ENCODE assay signal across 1 cellular context in the genomic region with DNA sequence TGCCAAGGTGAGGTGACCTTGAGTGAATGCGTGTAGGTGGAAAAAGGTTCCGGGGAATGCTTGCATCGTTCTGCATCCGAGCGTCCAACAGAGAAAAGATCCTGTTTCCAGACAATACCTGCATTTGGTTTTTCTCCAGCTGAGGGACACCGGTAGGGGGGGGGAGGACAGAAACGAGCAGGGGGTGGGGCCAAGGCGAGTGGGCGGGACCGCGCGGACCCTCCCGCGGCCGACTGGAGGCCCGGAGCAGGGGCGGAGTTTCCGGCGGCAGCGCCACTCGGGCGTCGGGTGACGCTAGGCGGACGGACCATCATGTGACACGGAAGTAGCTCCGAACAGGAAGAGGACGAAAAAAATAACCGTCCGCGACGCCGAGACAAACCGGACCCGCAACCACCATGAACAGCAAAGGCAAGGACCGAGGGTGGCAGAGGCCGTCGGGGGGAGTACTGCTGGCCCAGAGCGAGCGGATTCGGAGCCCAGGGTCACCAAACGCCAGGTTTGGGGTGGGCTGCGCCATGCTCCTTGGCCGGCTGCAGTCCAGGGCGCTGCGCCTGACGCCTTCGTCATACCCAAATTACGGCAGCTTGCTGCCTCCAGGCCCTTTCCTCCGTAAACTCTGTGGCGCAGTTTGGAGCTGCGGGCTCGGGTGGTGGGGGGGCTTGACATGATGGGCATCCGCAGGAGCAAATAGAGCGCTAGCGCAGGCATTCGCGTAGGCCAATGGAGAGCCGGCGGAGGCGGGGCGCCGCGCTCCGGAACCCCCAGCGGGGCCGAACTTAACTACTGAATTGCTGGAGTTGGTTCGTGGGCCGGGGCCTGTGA.
A peak's percentile ranks its signal among the peaks of the same experiment; 100 is the strongest.
TF ChIP-seq lines count a peak whose summit lies in the region.

A gene with protein sequence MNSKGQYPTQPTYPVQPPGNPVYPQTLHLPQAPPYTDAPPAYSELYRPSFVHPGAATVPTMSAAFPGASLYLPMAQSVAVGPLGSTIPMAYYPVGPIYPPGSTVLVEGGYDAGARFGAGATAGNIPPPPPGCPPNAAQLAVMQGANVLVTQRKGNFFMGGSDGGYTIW (plus strand): TSS at position 317 of the 825 bp plus-strand sequence. CDS start 82 bp downstream, at position 399.

TF ChIP-seq in HepG2, 621 proteins besides CTCF, POLR2A, EP300 and RAD21 (continued from another document and continues in another):
- TF ChIP-seq PRMT3 (CRISPR knock-in tag; IDR thresholded peaks at IDR 0.05; ENCODE audit: borderline replicate concordance, low read depth) (no peak; the same call in 1 of the 2 replicates), ZNF775 (CRISPR knock-in tag; IDR thresholded peaks at IDR 0.05; ENCODE audit: borderline replicate concordance) (no peak), ZEB1 (IDR thresholded peaks at IDR 0.05; ENCODE audit: insufficient replicate concordance, low read depth) (peak; percentile 29), ZNF788 (CRISPR knock-in tag; IDR thresholded peaks at IDR 0.05; ENCODE audit: borderline replicate concordance) (peak; percentile 55; the same call in 1 of the 2 replicates), ZNF605 (CRISPR knock-in tag; IDR thresholded peaks at IDR 0.05) (peak; percentile 96), ZNF749 (CRISPR knock-in tag; IDR thresholded peaks at IDR 0.05; ENCODE audit: borderline replicate concordance) (no peak), KLF9 (CRISPR knock-in tag; IDR thresholded peaks at IDR 0.05; ENCODE audit: low read depth) (no peak), KMT2B (CRISPR knock-in tag; IDR thresholded peaks at IDR 0.05) (peak; percentile 82), MAFF (IDR thresholded peaks at IDR 0.05; ENCODE audit: low read depth, low read length) (no peak), ZNF678 (CRISPR knock-in tag; IDR thresholded peaks at IDR 0.05) (no peak), ZSCAN9 (CRISPR knock-in tag; IDR thresholded peaks at IDR 0.05; ENCODE audit: borderline replicate concordance) (no peak), NBN (conservative IDR thresholded peaks at IDR 0.05) (no peak), SMAD3 (CRISPR knock-in tag; IDR thresholded peaks at IDR 0.05) (no peak), FOXM1 (CRISPR knock-in tag; IDR thresholded peaks at IDR 0.05) (no peak), ZNF891 (CRISPR knock-in tag; IDR thresholded peaks at IDR 0.05) (no peak), ZC3H13 (CRISPR knock-in tag; IDR thresholded peaks at IDR 0.05) (no peak), SP140L (CRISPR knock-in tag; IDR thresholded peaks at IDR 0.05; ENCODE audit: borderline replicate concordance) (no peak), PLRG1 (conservative IDR thresholded peaks at IDR 0.05) (no peak), ELF3 (CRISPR knock-in tag; IDR thresholded peaks at IDR 0.05) (peak; percentile 90), CBFB (CRISPR knock-in tag; IDR thresholded peaks at IDR 0.05) (peak; percentile 48; the same call in 1 of the 2 replicates), MEF2D (CRISPR knock-in tag; IDR thresholded peaks at IDR 0.05) (peak; percentile 59)
- TF ChIP-seq, protein P1, sequence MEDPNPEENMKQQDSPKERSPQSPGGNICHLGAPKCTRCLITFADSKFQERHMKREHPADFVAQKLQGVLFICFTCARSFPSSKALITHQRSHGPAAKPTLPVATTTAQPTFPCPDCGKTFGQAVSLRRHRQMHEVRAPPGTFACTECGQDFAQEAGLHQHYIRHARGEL (CRISPR knock-in tag; IDR thresholded peaks at IDR 0.05) = no peak
- TF ChIP-seq, protein P2, sequence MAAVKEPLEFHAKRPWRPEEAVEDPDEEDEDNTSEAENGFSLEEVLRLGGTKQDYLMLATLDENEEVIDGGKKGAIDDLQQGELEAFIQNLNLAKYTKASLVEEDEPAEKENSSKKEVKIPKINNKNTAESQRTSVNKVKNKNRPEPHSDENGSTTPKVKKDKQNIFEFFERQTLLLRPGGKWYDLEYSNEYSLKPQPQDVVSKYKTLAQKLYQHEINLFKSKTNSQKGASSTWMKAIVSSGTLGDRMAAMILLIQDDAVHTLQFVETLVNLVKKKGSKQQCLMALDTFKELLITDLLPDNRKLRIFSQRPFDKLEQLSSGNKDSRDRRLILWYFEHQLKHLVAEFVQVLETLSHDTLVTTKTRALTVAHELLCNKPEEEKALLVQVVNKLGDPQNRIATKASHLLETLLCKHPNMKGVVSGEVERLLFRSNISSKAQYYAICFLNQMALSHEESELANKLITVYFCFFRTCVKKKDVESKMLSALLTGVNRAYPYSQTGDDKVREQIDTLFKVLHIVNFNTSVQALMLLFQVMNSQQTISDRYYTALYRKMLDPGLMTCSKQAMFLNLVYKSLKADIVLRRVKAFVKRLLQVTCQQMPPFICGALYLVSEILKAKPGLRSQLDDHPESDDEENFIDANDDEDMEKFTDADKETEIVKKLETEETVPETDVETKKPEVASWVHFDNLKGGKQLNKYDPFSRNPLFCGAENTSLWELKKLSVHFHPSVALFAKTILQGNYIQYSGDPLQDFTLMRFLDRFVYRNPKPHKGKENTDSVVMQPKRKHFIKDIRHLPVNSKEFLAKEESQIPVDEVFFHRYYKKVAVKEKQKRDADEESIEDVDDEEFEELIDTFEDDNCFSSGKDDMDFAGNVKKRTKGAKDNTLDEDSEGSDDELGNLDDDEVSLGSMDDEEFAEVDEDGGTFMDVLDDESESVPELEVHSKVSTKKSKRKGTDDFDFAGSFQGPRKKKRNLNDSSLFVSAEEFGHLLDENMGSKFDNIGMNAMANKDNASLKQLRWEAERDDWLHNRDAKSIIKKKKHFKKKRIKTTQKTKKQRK (IDR thresholded peaks at IDR 0.05; ENCODE audit: low read length) = no peak
- TF ChIP-seq, protein P3, sequence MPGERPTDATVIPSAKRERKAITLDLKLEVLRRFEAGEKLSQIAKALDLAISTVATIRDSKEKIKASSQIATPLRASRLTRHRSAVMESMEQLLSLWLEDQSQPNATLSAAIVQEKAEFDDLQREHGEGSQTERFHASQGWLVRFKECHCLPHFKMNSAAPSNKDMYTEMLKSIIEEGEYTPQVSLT (CRISPR knock-in tag; IDR thresholded peaks at IDR 0.05; ENCODE audit: borderline replicate concordance, low read depth) = no peak
- TF ChIP-seq, protein P4, sequence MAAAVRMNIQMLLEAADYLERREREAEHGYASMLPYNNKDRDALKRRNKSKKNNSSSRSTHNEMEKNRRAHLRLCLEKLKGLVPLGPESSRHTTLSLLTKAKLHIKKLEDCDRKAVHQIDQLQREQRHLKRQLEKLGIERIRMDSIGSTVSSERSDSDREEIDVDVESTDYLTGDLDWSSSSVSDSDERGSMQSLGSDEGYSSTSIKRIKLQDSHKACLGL (CRISPR knock-in tag; IDR thresholded peaks at IDR 0.05) = no peak
- TF ChIP-seq, protein P5, sequence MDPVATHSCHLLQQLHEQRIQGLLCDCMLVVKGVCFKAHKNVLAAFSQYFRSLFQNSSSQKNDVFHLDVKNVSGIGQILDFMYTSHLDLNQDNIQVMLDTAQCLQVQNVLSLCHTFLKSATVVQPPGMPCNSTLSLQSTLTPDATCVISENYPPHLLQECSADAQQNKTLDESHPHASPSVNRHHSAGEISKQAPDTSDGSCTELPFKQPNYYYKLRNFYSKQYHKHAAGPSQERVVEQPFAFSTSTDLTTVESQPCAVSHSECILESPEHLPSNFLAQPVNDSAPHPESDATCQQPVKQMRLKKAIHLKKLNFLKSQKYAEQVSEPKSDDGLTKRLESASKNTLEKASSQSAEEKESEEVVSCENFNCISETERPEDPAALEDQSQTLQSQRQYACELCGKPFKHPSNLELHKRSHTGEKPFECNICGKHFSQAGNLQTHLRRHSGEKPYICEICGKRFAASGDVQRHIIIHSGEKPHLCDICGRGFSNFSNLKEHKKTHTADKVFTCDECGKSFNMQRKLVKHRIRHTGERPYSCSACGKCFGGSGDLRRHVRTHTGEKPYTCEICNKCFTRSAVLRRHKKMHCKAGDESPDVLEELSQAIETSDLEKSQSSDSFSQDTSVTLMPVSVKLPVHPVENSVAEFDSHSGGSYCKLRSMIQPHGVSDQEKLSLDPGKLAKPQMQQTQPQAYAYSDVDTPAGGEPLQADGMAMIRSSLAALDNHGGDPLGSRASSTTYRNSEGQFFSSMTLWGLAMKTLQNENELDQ (CRISPR knock-in tag; IDR thresholded peaks at IDR 0.05; ENCODE audit: borderline replicate concordance) = no peak
- TF ChIP-seq, protein P6, sequence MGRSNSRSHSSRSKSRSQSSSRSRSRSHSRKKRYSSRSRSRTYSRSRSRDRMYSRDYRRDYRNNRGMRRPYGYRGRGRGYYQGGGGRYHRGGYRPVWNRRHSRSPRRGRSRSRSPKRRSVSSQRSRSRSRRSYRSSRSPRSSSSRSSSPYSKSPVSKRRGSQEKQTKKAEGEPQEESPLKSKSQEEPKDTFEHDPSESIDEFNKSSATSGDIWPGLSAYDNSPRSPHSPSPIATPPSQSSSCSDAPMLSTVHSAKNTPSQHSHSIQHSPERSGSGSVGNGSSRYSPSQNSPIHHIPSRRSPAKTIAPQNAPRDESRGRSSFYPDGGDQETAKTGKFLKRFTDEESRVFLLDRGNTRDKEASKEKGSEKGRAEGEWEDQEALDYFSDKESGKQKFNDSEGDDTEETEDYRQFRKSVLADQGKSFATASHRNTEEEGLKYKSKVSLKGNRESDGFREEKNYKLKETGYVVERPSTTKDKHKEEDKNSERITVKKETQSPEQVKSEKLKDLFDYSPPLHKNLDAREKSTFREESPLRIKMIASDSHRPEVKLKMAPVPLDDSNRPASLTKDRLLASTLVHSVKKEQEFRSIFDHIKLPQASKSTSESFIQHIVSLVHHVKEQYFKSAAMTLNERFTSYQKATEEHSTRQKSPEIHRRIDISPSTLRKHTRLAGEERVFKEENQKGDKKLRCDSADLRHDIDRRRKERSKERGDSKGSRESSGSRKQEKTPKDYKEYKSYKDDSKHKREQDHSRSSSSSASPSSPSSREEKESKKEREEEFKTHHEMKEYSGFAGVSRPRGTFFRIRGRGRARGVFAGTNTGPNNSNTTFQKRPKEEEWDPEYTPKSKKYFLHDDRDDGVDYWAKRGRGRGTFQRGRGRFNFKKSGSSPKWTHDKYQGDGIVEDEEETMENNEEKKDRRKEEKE (IDR thresholded peaks at IDR 0.05) = no peak
- TF ChIP-seq, protein P7, sequence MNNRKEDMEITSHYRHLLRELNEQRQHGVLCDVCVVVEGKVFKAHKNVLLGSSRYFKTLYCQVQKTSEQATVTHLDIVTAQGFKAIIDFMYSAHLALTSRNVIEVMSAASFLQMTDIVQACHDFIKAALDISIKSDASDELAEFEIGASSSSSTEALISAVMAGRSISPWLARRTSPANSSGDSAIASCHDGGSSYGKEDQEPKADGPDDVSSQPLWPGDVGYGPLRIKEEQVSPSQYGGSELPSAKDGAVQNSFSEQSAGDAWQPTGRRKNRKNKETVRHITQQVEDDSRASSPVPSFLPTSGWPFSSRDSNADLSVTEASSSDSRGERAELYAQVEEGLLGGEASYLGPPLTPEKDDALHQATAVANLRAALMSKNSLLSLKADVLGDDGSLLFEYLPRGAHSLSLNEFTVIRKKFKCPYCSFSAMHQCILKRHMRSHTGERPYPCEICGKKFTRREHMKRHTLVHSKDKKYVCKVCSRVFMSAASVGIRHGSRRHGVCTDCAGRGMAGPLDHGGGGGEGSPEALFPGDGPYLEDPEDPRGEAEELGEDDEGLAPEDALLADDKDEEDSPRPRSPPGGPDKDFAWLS (CRISPR knock-in tag; IDR thresholded peaks at IDR 0.05; ENCODE audit: borderline replicate concordance) = no peak
- TF ChIP-seq, protein P8, sequence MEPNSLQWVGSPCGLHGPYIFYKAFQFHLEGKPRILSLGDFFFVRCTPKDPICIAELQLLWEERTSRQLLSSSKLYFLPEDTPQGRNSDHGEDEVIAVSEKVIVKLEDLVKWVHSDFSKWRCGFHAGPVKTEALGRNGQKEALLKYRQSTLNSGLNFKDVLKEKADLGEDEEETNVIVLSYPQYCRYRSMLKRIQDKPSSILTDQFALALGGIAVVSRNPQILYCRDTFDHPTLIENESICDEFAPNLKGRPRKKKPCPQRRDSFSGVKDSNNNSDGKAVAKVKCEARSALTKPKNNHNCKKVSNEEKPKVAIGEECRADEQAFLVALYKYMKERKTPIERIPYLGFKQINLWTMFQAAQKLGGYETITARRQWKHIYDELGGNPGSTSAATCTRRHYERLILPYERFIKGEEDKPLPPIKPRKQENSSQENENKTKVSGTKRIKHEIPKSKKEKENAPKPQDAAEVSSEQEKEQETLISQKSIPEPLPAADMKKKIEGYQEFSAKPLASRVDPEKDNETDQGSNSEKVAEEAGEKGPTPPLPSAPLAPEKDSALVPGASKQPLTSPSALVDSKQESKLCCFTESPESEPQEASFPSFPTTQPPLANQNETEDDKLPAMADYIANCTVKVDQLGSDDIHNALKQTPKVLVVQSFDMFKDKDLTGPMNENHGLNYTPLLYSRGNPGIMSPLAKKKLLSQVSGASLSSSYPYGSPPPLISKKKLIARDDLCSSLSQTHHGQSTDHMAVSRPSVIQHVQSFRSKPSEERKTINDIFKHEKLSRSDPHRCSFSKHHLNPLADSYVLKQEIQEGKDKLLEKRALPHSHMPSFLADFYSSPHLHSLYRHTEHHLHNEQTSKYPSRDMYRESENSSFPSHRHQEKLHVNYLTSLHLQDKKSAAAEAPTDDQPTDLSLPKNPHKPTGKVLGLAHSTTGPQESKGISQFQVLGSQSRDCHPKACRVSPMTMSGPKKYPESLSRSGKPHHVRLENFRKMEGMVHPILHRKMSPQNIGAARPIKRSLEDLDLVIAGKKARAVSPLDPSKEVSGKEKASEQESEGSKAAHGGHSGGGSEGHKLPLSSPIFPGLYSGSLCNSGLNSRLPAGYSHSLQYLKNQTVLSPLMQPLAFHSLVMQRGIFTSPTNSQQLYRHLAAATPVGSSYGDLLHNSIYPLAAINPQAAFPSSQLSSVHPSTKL (CRISPR knock-in tag; IDR thresholded peaks at IDR 0.05) = peak; percentile 47; the same call in 1 of the 2 replicates
- TF ChIP-seq, protein P9, sequence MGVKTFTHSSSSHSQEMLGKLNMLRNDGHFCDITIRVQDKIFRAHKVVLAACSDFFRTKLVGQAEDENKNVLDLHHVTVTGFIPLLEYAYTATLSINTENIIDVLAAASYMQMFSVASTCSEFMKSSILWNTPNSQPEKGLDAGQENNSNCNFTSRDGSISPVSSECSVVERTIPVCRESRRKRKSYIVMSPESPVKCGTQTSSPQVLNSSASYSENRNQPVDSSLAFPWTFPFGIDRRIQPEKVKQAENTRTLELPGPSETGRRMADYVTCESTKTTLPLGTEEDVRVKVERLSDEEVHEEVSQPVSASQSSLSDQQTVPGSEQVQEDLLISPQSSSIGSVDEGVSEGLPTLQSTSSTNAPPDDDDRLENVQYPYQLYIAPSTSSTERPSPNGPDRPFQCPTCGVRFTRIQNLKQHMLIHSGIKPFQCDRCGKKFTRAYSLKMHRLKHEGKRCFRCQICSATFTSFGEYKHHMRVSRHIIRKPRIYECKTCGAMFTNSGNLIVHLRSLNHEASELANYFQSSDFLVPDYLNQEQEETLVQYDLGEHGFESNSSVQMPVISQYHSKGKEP (CRISPR knock-in tag; IDR thresholded peaks at IDR 0.05) = no peak
- TF ChIP-seq, protein P10, sequence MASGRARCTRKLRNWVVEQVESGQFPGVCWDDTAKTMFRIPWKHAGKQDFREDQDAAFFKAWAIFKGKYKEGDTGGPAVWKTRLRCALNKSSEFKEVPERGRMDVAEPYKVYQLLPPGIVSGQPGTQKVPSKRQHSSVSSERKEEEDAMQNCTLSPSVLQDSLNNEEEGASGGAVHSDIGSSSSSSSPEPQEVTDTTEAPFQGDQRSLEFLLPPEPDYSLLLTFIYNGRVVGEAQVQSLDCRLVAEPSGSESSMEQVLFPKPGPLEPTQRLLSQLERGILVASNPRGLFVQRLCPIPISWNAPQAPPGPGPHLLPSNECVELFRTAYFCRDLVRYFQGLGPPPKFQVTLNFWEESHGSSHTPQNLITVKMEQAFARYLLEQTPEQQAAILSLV (CRISPR knock-in tag; IDR thresholded peaks at IDR 0.05; ENCODE audit: borderline replicate concordance) = no peak
- TF ChIP-seq, protein P11, sequence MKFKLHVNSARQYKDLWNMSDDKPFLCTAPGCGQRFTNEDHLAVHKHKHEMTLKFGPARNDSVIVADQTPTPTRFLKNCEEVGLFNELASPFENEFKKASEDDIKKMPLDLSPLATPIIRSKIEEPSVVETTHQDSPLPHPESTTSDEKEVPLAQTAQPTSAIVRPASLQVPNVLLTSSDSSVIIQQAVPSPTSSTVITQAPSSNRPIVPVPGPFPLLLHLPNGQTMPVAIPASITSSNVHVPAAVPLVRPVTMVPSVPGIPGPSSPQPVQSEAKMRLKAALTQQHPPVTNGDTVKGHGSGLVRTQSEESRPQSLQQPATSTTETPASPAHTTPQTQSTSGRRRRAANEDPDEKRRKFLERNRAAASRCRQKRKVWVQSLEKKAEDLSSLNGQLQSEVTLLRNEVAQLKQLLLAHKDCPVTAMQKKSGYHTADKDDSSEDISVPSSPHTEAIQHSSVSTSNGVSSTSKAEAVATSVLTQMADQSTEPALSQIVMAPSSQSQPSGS (CRISPR knock-in tag; IDR thresholded peaks at IDR 0.05) = peak; percentile 38; the same call in 1 of the 2 replicates
